2 cellular contexts compared by ENCODE assay signal in genomic region chr7:156544199-156544598, GRCh38.
TF ChIP-seq lines count a peak whose summit lies in the region.

No MANE protein-coding gene starts in this region.

TF ChIP-seq in K562, 482 proteins besides CTCF, POLR2A, EP300 and RAD21 (continues in another document):
- TF ChIP-seq PHB2 (IDR thresholded peaks at IDR 0.05; ENCODE audit: low read depth) (no peak), ARNT (IDR thresholded peaks at IDR 0.05) (no peak), U2AF1 (optimal IDR thresholded peaks at IDR 0.05; ENCODE audit: low read depth, low read length) (no peak), POLR3G (IDR thresholded peaks at IDR 0.05; ENCODE audit: extremely low read depth, insufficient read length, insufficient replicate concordance) (no peak), SRF (CRISPR knock-in tag; IDR thresholded peaks at IDR 0.05) (peak in 1 of 2 experiments; percentile 57; a peak in 1 of 4 replicates), ELF4 (CRISPR knock-in tag; IDR thresholded peaks at IDR 0.05) (no peak), SIN3B (IDR thresholded peaks at IDR 0.05; ENCODE audit: low read depth) (no peak), MGA (IDR thresholded peaks at IDR 0.05) (no peak), ZNF12 (CRISPR knock-in tag; IDR thresholded peaks at IDR 0.05) (no peak), TCF3 (CRISPR knock-in tag; IDR thresholded peaks at IDR 0.05) (peak; percentile 27; the same call in 1 of the 2 replicates), KLF16 (IDR thresholded peaks at IDR 0.05) (peak; percentile 22; the same call in 1 of the 2 replicates), HMGXB4 (CRISPR knock-in tag; IDR thresholded peaks at IDR 0.05) (no peak), MAFG (tag; conservative IDR thresholded peaks at IDR 0.05) (peak; percentile 70), HMG20A (CRISPR knock-in tag; conservative IDR thresholded peaks at IDR 0.05) (no peak), ZC3H4 (CRISPR knock-in tag; IDR thresholded peaks at IDR 0.05; ENCODE audit: borderline replicate concordance) (no peak)

TF ChIP-seq in neural cell, 6 proteins besides CTCF, POLR2A, EP300 and RAD21:
- TF ChIP-seq TAF1 (IDR thresholded peaks at IDR 0.05; ENCODE audit: low read depth), result no peak
- TF ChIP-seq EZH2 (IDR thresholded peaks at IDR 0.05; ENCODE audit: borderline replicate concordance, insufficient read depth, low read length, poor library complexity, severe bottlenecking), result no peak
- no peak for TF ChIP-seq SMC3 (conservative IDR thresholded peaks at IDR 0.05; ENCODE audit: poor library complexity)
- no peak for TF ChIP-seq REST (IDR thresholded peaks at IDR 0.05; ENCODE audit: borderline replicate concordance)
- no peak for TF ChIP-seq POLR2AphosphoS5 (IDR thresholded peaks at IDR 0.05)
- TF ChIP-seq MXI1 (conservative IDR thresholded peaks at IDR 0.05; ENCODE audit: poor library complexity, severe bottlenecking), result no peak
